ENCODE assay signal across 8 cellular contexts in genomic region chr9:132160802-132161742, GRCh38. TPM values are rescaled to one million over a fixed set of nuclear protein-coding genes. Genes with fewer than 3 reads are reported as not detected.
A peak's percentile ranks its signal among the peaks of the same experiment; 100 is the strongest.
DNase-seq lines count a peak whose midpoint lies in the region; ATAC-seq lines count a peak whose summit lies in the region.

No MANE protein-coding gene starts in this region.

- H3K4me3 Mint-ChIP-seq in activated naive CD8-positive, alpha-beta T cell = peak overlapping the region; percentile 95

- WGBS in GM23248 (ENCODE audit: low coverage in 1 of 2, low lambda C conversion rate in 2 of 2, missing lambda C conversion rate in 2 of 2), 2 experiments = 6 to 10% methylated on average over 37 to 41 of the region's 50 CpGs
- no CpG with 5 or more reads among the region's 50 CpGs for WGBS in iPS DF 6.9 (ENCODE audit: insufficient coverage, insufficient read length)

- no peak overlapping the region for H3K27ac ChIP-seq in GM23248
- no peak overlapping the region for H3K27ac ChIP-seq in iPS DF 6.9 (ENCODE audit: low read length)

- peak overlapping the region; percentile 90 for H3K4me2 ChIP-seq in GM23248 (ENCODE audit: unreplicated experiment)

- H3K9ac ChIP-seq in GM23248 = peak overlapping the region; percentile 43

- peak overlapping the region; percentile 85 for H3K27ac Mint-ChIP-seq in activated naive CD8-positive, alpha-beta T cell

- H3K4me1 ChIP-seq in GM23248 (ENCODE audit: insufficient read depth) = no peaks in the 10 kb centered on the region
- 0 out of 2 replicates have a peak, but pooled peaks cover 2% of the 10 kb centered on the region for H3K4me1 ChIP-seq in iPS DF 6.9 (ENCODE audit: control insufficient read depth, insufficient read depth, low read length)

- H3K9me2 ChIP-seq in GM23248 (ENCODE audit: insufficient read depth) = no peaks in the 10 kb centered on the region

- peaks cover 12% of the 10 kb centered on the region for H3K4me1 Mint-ChIP-seq in activated naive CD8-positive, alpha-beta T cell (ENCODE audit: low read depth)

- DNase-seq in 8988T (peak; percentile 77), GM23248 (peak; percentile 87), SKM-1 treated with dmso at 0.1 percent for 144 hours (lab: John Stamatoyannopoulos, UW; ENCODE audit: unreplicated experiment) (peak; percentile 81), iPS DF 6.9 (ENCODE audit: low read depth, low spot score) (no peak)
- DNase-seq in stimulated activated CD4-positive, alpha-beta T cell treated with anti-CD3 and anti-CD28 coated beads, Interleukin-15, amount 100 ng/mL, for 1 hour (ENCODE audit: low read depth in 1 of 2, low spot score in 1 of 2) = peak; percentile 17 to 25
- no peak for DNase-seq in effector CD8-positive, alpha-beta T cell (lab: John Stamatoyannopoulos, UW)

- H4K20me1 ChIP-seq in GM23248 (ENCODE audit: insufficient read depth) = no peaks in the 10 kb centered on the region

- no peaks in the 10 kb centered on the region for H3K36me3 Mint-ChIP-seq in activated naive CD8-positive, alpha-beta T cell

- H3K27me3 Mint-ChIP-seq in activated naive CD8-positive, alpha-beta T cell = peaks cover 14% of the 10 kb centered on the region

- no peak for ATAC-seq in HG03354 (IDR thresholded peaks at IDR 0.05; ENCODE audit: poor library complexity, severe bottlenecking, unreplicated experiment)

- H3K9me3 Mint-ChIP-seq in activated naive CD8-positive, alpha-beta T cell (ENCODE audit: low read depth) = no peaks in the 10 kb centered on the region

- in situ Hi-C loops in GM23248 (cut with MboI) = no loop called here

- no peaks in the 10 kb centered on the region for H3F3A ChIP-seq in GM23248 (ENCODE audit: insufficient read depth)

- H3K27me3 ChIP-seq in GM23248 (replicated peaks; ENCODE audit: insufficient read depth) = peaks cover 55% of the 10 kb centered on the region
- peaks cover 38% of the 10 kb centered on the region for H3K27me3 ChIP-seq in iPS DF 6.9 (ENCODE audit: control insufficient read depth, insufficient read depth, low read length)

- peak overlapping the region; percentile 83 for H3K4me3 ChIP-seq in GM23248
- H3K4me3 ChIP-seq in iPS DF 6.9 (ENCODE audit: low read length) = peak overlapping the region; percentile 49; the same call in 1 of the 2 replicates

- peak overlapping the region; percentile 75 for H2AFZ ChIP-seq in GM23248

- H3K36me3 ChIP-seq in GM23248 (ENCODE audit: low read depth) (no peaks in the 10 kb centered on the region), iPS DF 6.9 (ENCODE audit: control insufficient read depth, insufficient read depth, low read length) (no peaks in the 10 kb centered on the region)

- H3K9me3 ChIP-seq in GM23248 (ENCODE audit: low read depth) = no peaks in the 10 kb centered on the region
- H3K9me3 ChIP-seq in iPS DF 6.9 (ENCODE audit: control insufficient read depth, insufficient read depth, low read length) = no peaks in the 10 kb centered on the region

- no peaks in the 10 kb centered on the region for H3K79me2 ChIP-seq in GM23248 (ENCODE audit: insufficient read depth)

RNA-seq across cellular contexts. Expression of gene NTNG2, which starts 0.8 kb away (rescaled TPM):
- total RNA-seq in GM23248 (2014; rRNA removed; shearing (Covaris generic)) = 1.5 and 2.5 TPM in 2 replicates
- 0.11 and 0.13 TPM in 2 replicates for polyA plus RNA-seq in GM23248 (2016; fragmentation: Nextera tagmentation; extraction: Ambion mirVana)

Comparison
In these comparisons a context has a peak if more than half of its experiments do, and no peak if none do; other contexts are left out.
1. DNase-seq: peak in 8988T (single experiment), GM23248 (single experiment), SKM-1 treated with dmso at 0.1 percent for 144 hours (single experiment) and stimulated activated CD4-positive, alpha-beta T cell treated with anti-CD3 and anti-CD28 coated beads, Interleukin-15, amount 100 ng/mL, for 1 hour (2 of 2); none in iPS DF 6.9 (single experiment) and effector CD8-positive, alpha-beta T cell (single experiment).